10 cellular contexts compared by ENCODE assay signal in genomic region chr19:43774940-43775258, GRCh38. TPM values are rescaled to one million over a fixed set of nuclear protein-coding genes. Genes with fewer than 3 reads are reported as not detected.
A peak's percentile ranks its signal among the peaks of the same experiment; 100 is the strongest.
DNase-seq lines count a peak whose midpoint lies in the region; ATAC-seq and TF ChIP-seq lines count a peak whose summit lies in the region.
"Not testable (repeated sequence)": the region's sequence is repeated elsewhere in the genome, so short reads cannot be mapped to it uniquely, and the experiment has no call there.
"Had no signal": no experiment of that assay in that cellular context is flagged by ENCODE, and none has a peak within 500 bp of the region (broad histone marks: within the 10 kb centered on the region; RNA-seq: fewer than 3 reads in every experiment).

No MANE protein-coding gene starts in this region.

- H3K27ac Mint-ChIP-seq in memory B cell = peak overlapping the region; percentile 94

- not testable (repeated sequence) for H4K20me1 ChIP-seq in IMR-90 (ENCODE audit: insufficient read depth, low read length)

- DNase-seq in IMR-90; coronary artery (ENCODE audit: low spot score); memory B cell (ENCODE audit: low spot score in 2 of 2); psoas muscle: not testable (repeated sequence)
- peak in 1 of 2 donors; percentile 47 for DNase-seq in cardiac muscle cell (ENCODE audit: low read depth in 1 of 2, low spot score in 1 of 2)

- 48% methylated on average over 5 of the region's 11 CpGs; no CpG with 5 or more reads in 1 of the 2 experiments for WGBS in IMR-90 (ENCODE audit: extremely low coverage in 2 of 2, insufficient read length in 1 of 2), 2 experiments
- 51 to 63% (median 57%) methylated on average over 11 of the region's 11 CpGs for WGBS in psoas muscle, 3 donors

- not testable (repeated sequence) for TF ChIP-seq RAD21 in IMR-90 (IDR thresholded peaks at IDR 0.05; ENCODE audit: low read length)

- H2BK120ac ChIP-seq in IMR-90 (ENCODE audit: low read depth, low read length) = peak overlapping the region; percentile 45; the same call in 1 of the 2 replicates

- peak overlapping the region; percentile 93; the same call in 1 of the 2 replicates for H2AK5ac ChIP-seq in IMR-90 (ENCODE audit: low read depth, low read length)

- H4K8ac ChIP-seq in IMR-90 (ENCODE audit: low read depth in 2 of 2, low read length in 2 of 2) = peak overlapping the region in 1 of 2 experiments; percentile 71; a peak in 2 of 4 replicates

- H2BK15ac ChIP-seq in IMR-90 (ENCODE audit: low read depth, low read length) = not testable (repeated sequence)

- POLR2A ChIA-PET in IMR-90 (lab: Charles Lee; ENCODE audit: unreplicated experiment) = not testable (repeated sequence)

- H3K27ac ChIP-seq in IMR-90 (ENCODE audit: insufficient read depth, low read length); cardiac muscle cell; psoas muscle: not testable (repeated sequence)
- H3K27ac ChIP-seq in coronary artery = peak overlapping the region in 1 of 2 donors; percentile 42

- not testable (repeated sequence) for H3K79me1 ChIP-seq in IMR-90 (ENCODE audit: low read depth in 1 of 2, low read length in 2 of 2)

- H3K27me3 ChIP-seq in IMR-90 (ENCODE audit: control insufficient read depth, insufficient read depth, low read length) (peaks cover 11% of the 10 kb centered on the region), cardiac muscle cell (peaks cover 79% of the 10 kb centered on the region), psoas muscle (ENCODE audit: insufficient read depth in 3 of 3, low read length in 2 of 3) (peaks cover 0 to 20% (median 3%) of the 10 kb centered on the region in 3 donors)

- not testable (repeated sequence) for H4K5ac ChIP-seq in IMR-90 (ENCODE audit: low read depth, low read length)

- H3K4me2 ChIP-seq in IMR-90 (ENCODE audit: low read depth, low read length) = peak overlapping the region; percentile 53; the same call in 1 of the 2 replicates

- H3K9me1 ChIP-seq in IMR-90 (ENCODE audit: insufficient read depth, low read length) = not testable (repeated sequence)

- H3K9me3 ChIP-seq in IMR-90 (ENCODE audit: control insufficient read depth, insufficient read depth, low read length); cardiac muscle cell (ENCODE audit: low read depth); psoas muscle: not testable (repeated sequence)

- H2BK5ac ChIP-seq in IMR-90 (ENCODE audit: low read depth, low read length, poor library complexity, severe bottlenecking) = not testable (repeated sequence)

- H2BK20ac ChIP-seq in IMR-90 (ENCODE audit: low read depth, low read length) = not testable (repeated sequence)

- CTCF ChIA-PET in IMR-90 (lab: Yijun Ruan, JAX) = interaction anchor here (0.9 to 1.6 kb wide), 8 partner anchors 11 to 241 kb away, joined by 3 to 10 read pairs (median 4); no protein-coding TSS in a partner anchor

- not testable (repeated sequence) for H3K4me1 ChIP-seq in IMR-90 (ENCODE audit: control insufficient read depth, insufficient read depth, low read length); cardiac muscle cell (ENCODE audit: low read depth); psoas muscle

- H3K23ac ChIP-seq in IMR-90 (ENCODE audit: low read depth, low read length) = peak overlapping the region; percentile 15; the same call in 1 of the 2 replicates

- not testable (repeated sequence) for H3K4me3 ChIP-seq in IMR-90 (ENCODE audit: insufficient read depth, low read depth, low read length)
- peak overlapping the region; percentile 60 for H3K4me3 ChIP-seq in coronary artery
- peak overlapping the region; percentile 6 for H3K4me3 ChIP-seq in cardiac muscle cell
- peak overlapping the region; percentile 51 for H3K4me3 ChIP-seq in psoas muscle

- H3K56ac ChIP-seq in IMR-90 (ENCODE audit: extremely low read depth, insufficient read depth, low read length) = not testable (repeated sequence)

- H3K4me1 Mint-ChIP-seq in memory B cell = peaks cover 41% of the 10 kb centered on the region

- not testable (repeated sequence) for H3K27me3 Mint-ChIP-seq in memory B cell

- not testable (repeated sequence) for H3K36me3 ChIP-seq in IMR-90 (ENCODE audit: control insufficient read depth, insufficient read depth, low read length); cardiac muscle cell; psoas muscle (ENCODE audit: insufficient read depth in 1 of 2, low read depth in 1 of 2)

- H2AK9ac ChIP-seq in IMR-90 (replicated peaks; ENCODE audit: low read depth, low read length, poor library complexity) = not testable (repeated sequence)

- H3K4me3 Mint-ChIP-seq in memory B cell = not testable (repeated sequence)

- BruUV-seq in IMR-90 (replicated peaks; lab: Mats Ljungman, UMichigan) = not testable (repeated sequence)

- H3K14ac ChIP-seq in IMR-90 (replicated peaks; ENCODE audit: low read depth, low read length) = peak overlapping the region; percentile 80

- H2AFZ ChIP-seq in IMR-90 (replicated peaks; ENCODE audit: low read length, poor library complexity) = peak overlapping the region; percentile 91

- dilution Hi-C loops in IMR-90 (cut with HindIII; ENCODE audit: low sequenced_read_pairs, unreplicated experiment) = not testable (repeated sequence)

- not testable (repeated sequence) for ATAC-seq in IMR-90 (ENCODE audit: low read depth); memory B cell (ENCODE audit: low read depth)
- peak in 1 of 4 donors; percentile 8 for ATAC-seq in psoas muscle

- not testable (repeated sequence) for H3K9me3 Mint-ChIP-seq in memory B cell

- intact Hi-C loops in IMR-90 (cut with micrococcal nuclease); psoas muscle (cut with DNase I): not testable (repeated sequence)

- TF ChIP-seq POLR2A in IMR-90 (IDR thresholded peaks at IDR 0.05; ENCODE audit: low read depth, low read length) = not testable (repeated sequence)

- peak overlapping the region; percentile 11; the same call in 1 of the 2 replicates for H3K18ac ChIP-seq in IMR-90 (ENCODE audit: low read depth, low read length)

- H3K36me3 Mint-ChIP-seq in memory B cell = peaks cover 28% of the 10 kb centered on the region

- H4K91ac ChIP-seq in IMR-90 (ENCODE audit: insufficient read depth, low read depth, low read length) = not testable (repeated sequence)

- not testable (repeated sequence) for H3K9ac ChIP-seq in IMR-90 (ENCODE audit: low read depth, low read length)

- in situ Hi-C loops in IMR-90 (cut with MboI; ENCODE audit: low sequenced_read_pairs) = not testable (repeated sequence)

- H3K4ac ChIP-seq in IMR-90 (ENCODE audit: low read depth, low read length) = 0 out of 2 replicates have a peak overlapping the region, but pooled peaks have one; percentile 40

- TF ChIP-seq CTCF in IMR-90 (conservative IDR thresholded peaks at IDR 0.05; ENCODE audit: low read depth, low read length); coronary artery (IDR thresholded peaks at IDR 0.05); cardiac muscle cell (IDR thresholded peaks at IDR 0.05; ENCODE audit: low read depth, low read length); psoas muscle (IDR thresholded peaks at IDR 0.05): not testable (repeated sequence)

RNA-seq across cellular contexts. Expression of gene KCNN4, which starts 5.9 kb away (rescaled TPM):
- total RNA-seq in IMR-90 (2012; rRNA removed) (0.54 and 0.83 TPM in 2 replicates), cardiac muscle cell (0.60 and 1.5 TPM in 2 replicates), psoas muscle (under 1 TPM; 0.26 to 0.89 (median 0.40) TPM)
- polyA plus RNA-seq in IMR-90 (2012; rRNA removed) (0.99 and 1.2 TPM in 2 replicates), cardiac muscle cell (not detected in 2 replicates), psoas muscle (under 1 TPM; 0.09 to 0.43 (median 0.21) TPM)
- 0.80 and 0.93 TPM in 2 replicates for polyA plus RNA-seq in IMR-90 (2012; cell fraction: cytosol; rRNA removed)
- polyA plus RNA-seq in IMR-90 (2012; cell fraction: nucleus; rRNA removed; ENCODE audit: low replicate concordance) = 1.3 and 4.5 TPM in 2 replicates

RNA-seq across cellular contexts. Expression of gene SMG9, which starts 20.1 kb away (rescaled TPM):
- total RNA-seq in IMR-90 (2012; rRNA removed) = 4.8 and 5.8 TPM in 2 replicates
- polyA plus RNA-seq in IMR-90 (2012; rRNA removed) = 21.4 and 24.3 TPM in 2 replicates
- polyA plus RNA-seq in IMR-90 (2012; cell fraction: cytosol; rRNA removed) = 8.3 and 9.1 TPM in 2 replicates
- 60.7 and 76.3 TPM in 2 replicates for polyA plus RNA-seq in IMR-90 (2012; cell fraction: nucleus; rRNA removed; ENCODE audit: low replicate concordance)
- 41.2 and 54.1 TPM in 2 replicates for total RNA-seq in cardiac muscle cell
- 59.5 and 72.3 TPM in 2 replicates for polyA plus RNA-seq in cardiac muscle cell
- 10 to 100 TPM; 11.6 to 27.1 (median 15.1) TPM for total RNA-seq in psoas muscle
- 10 to 100 TPM; 10.1 to 29.1 (median 13.7) TPM for polyA plus RNA-seq in psoas muscle

RNA-seq across cellular contexts. Expression of gene LYPD5, which starts 27.3 kb away (rescaled TPM):
- total RNA-seq in IMR-90 (2012; rRNA removed) (under 0.01 and 0.36 TPM in 2 replicates), cardiac muscle cell (0.11 TPM in 1 of 2 replicates, not detected in the other), psoas muscle (under 1 TPM; 0.23 to 0.79 (median 0.58) TPM)
- polyA plus RNA-seq in IMR-90 (2012; rRNA removed) (0.27 and 0.31 TPM in 2 replicates), cardiac muscle cell (0.56 TPM in 1 of 2 replicates, not detected in the other), psoas muscle (under 1 TPM; 0.22 to 0.27 (median 0.26) TPM)
- 0.15 and 0.93 TPM in 2 replicates for polyA plus RNA-seq in IMR-90 (2012; cell fraction: cytosol; rRNA removed)
- 0.36 and 0.54 TPM in 2 replicates for polyA plus RNA-seq in IMR-90 (2012; cell fraction: nucleus; rRNA removed; ENCODE audit: low replicate concordance)
- total RNA-seq: progenitor cell of endocrine pancreas had no signal

RNA-seq across cellular contexts. Expression of gene ZNF283, which starts 52.2 kb away (rescaled TPM):
- total RNA-seq in IMR-90 (2012; rRNA removed) (5.0 and 10.3 TPM in 2 replicates), cardiac muscle cell (26.8 and 33.7 TPM in 2 replicates), psoas muscle (1 to 10 TPM; 3.1 to 8.7 (median 4.6) TPM)
- polyA plus RNA-seq in IMR-90 (2012; rRNA removed) (1.2 and 2.1 TPM in 2 replicates), cardiac muscle cell (9.8 and 22.4 TPM in 2 replicates), psoas muscle (1 to 10 TPM in 2 of 3 donors, under 1 TPM in 1; 0.79 to 7.8 (median 1.0) TPM)
- 0.08 and 0.53 TPM in 2 replicates for polyA plus RNA-seq in IMR-90 (2012; cell fraction: cytosol; rRNA removed)
- polyA plus RNA-seq in IMR-90 (2012; cell fraction: nucleus; rRNA removed; ENCODE audit: low replicate concordance) = 0.45 and 3.6 TPM in 2 replicates

RNA-seq across cellular contexts. Expression of gene IRGC, which starts 59.0 kb away (rescaled TPM):
- total RNA-seq in IMR-90 (2012; rRNA removed) (not detected in 2 replicates), cardiac muscle cell (not detected in 2 replicates), psoas muscle (not detected)
- polyA plus RNA-seq in IMR-90 (2012; rRNA removed) (not detected in 2 replicates), cardiac muscle cell (not detected in 2 replicates), psoas muscle (not detected)
- polyA plus RNA-seq in IMR-90 (2012; cell fraction: cytosol; rRNA removed) = not detected in 2 replicates
- not detected in 2 replicates for polyA plus RNA-seq in IMR-90 (2012; cell fraction: nucleus; rRNA removed; ENCODE audit: low replicate concordance)
- total RNA-seq: activated CD8-positive, alpha-beta T cell treated with anti-CD3 and anti-CD28 coated beads, Interleukin-2, amount 10 ng/mL, durations not matched to agents 7 days and 5 days; mammary epithelial cell; naive thymus-derived CD4-positive, alpha-beta T cell; progenitor cell of endocrine pancreas; transverse colon had no signal
- polyA plus RNA-seq: mammary epithelial cell; naive thymus-derived CD4-positive, alpha-beta T cell had no signal
